24 cellular contexts compared by ENCODE assay signal in genomic region chr4:154348657-154349056, GRCh38.
DNase-seq lines count a peak whose midpoint lies in the region; ATAC-seq, FAIRE-seq and TF ChIP-seq lines count a peak whose summit lies in the region.
"Had no signal": no experiment of that assay in that cellular context is flagged by ENCODE, and none has a peak within 500 bp of the region (broad histone marks: within the 10 kb centered on the region; RNA-seq: fewer than 3 reads in every experiment).

No MANE protein-coding gene starts in this region.

- no peak overlapping the region for H4K5ac ChIP-seq in H1 (ENCODE audit: insufficient read length, low read depth, low read length)

- H3K27ac Mint-ChIP-seq in mesothelial cell of epicardium, result no peak overlapping the region
- H3K27ac Mint-ChIP-seq: activated B cell treated with CpG ODN at 0.5 μM for 24 hours; activated CD4-positive, alpha-beta memory T cell treated with anti-CD3 and anti-CD28 coated beads for 36 hours; CD14-positive monocyte; natural killer cell treated with Interleukin-12 subunit alpha and Interleukin-12 subunit beta and Interleukin-15 and Interleukin-18, amount 100 ng/mL, for 72 hours; T-helper 2 cell treated with Interferon-gamma antibody and Interleukin-4, amounts not matched to agents 5 μg/mL and 100 μg/mL, for 36 hours had no signal

- H3K9me2 ChIP-seq in OCI-LY7 (ENCODE audit: insufficient read depth, low read length), result no peaks in the 10 kb centered on the region

- no peaks in the 10 kb centered on the region for H3K79me1 ChIP-seq in H1 (ENCODE audit: low read depth, low read length)

- H3K27me3 Mint-ChIP-seq in mesothelial cell of epicardium (ENCODE audit: low read depth), result peaks cover 42% of the 10 kb centered on the region

- DNase-seq in AG09309 (ENCODE audit: low read depth), result no peak
- DNase-seq in OCI-LY7 (ENCODE audit: low spot score), result peak; percentile 1
- DNase-seq in H1 (ENCODE audit: low read depth in 1 of 2, low spot score in 2 of 2), result no peak
- DNase-seq in mesothelial cell of epicardium (ENCODE audit: low spot score in 2 of 2, unreplicated experiment in 2 of 2), result no peak
- DNase-seq in stimulated activated CD4-positive, alpha-beta T cell treated with anti-CD3 and anti-CD28 coated beads, Interleukin-12 subunit alpha, Interleukin-12 subunit beta, amount 100 ng/mL, for 4 hours, result no peak
- DNase-seq in HuH-7.5 (ENCODE audit: low spot score), result no peak
- DNase-seq: activated B cell treated with CpG ODN at 0.5 μM for 24 hours; activated CD4-positive, alpha-beta memory T cell treated with anti-CD3 and anti-CD28 coated beads for 36 hours; activated gamma-delta T cell treated with Interleukin-2 at 50 U/mL for 16 hours; head of caudate nucleus; NCI-H2081 treated with DMSO at 0.1 percent for 48 hours; NCI-H446; NK-92 treated with Interleukin-12 subunit alpha and Interleukin-12 subunit beta, amount 100 ng/mL, for 24 hours; ovary; right cardiac atrium; upper lobe of left lung had no signal

- H2BK12ac ChIP-seq in H1 (ENCODE audit: low read depth, low read length), result no peak overlapping the region

- no peak overlapping the region for H3K14ac ChIP-seq in H1 (ENCODE audit: insufficient read length)

- H3K36me3 ChIP-seq in OCI-LY7 (ENCODE audit: insufficient read depth, low read length), result no peaks in the 10 kb centered on the region
- H3K36me3 ChIP-seq in H1 (ENCODE audit: control insufficient read depth in 2 of 4, insufficient read depth in 4 of 4, low read length in 3 of 4), result no peaks in the 10 kb centered on the region
- H3K36me3 ChIP-seq: ovary, upper lobe of left lung had no signal

- H2BK120ac ChIP-seq in H1 (replicated peaks; ENCODE audit: low read depth, low read length), result no peak overlapping the region

- peak; percentile 10 for TF ChIP-seq CTCF in AG09309 (IDR thresholded peaks at IDR 0.05; ENCODE audit: control insufficient read depth, insufficient read depth, low read depth, low read length, missing control alignments)
- TF ChIP-seq CTCF in OCI-LY7 (conservative IDR thresholded peaks at IDR 0.05; ENCODE audit: low read length), result peak; percentile 44; the same call in 1 of the 2 replicates
- peak; percentile 16 to 45 (median 41) for TF ChIP-seq CTCF in H1 (IDR thresholded peaks at IDR 0.05; ENCODE audit: control extremely low read depth in 1 of 3, insufficient read depth in 1 of 3, low read depth in 1 of 3, low read length in 3 of 3)
- no peak for TF ChIP-seq CTCF in mesothelial cell of epicardium (IDR thresholded peaks at IDR 0.05; ENCODE audit: unreplicated experiment)

- TF ChIP-seq RAD21 in H1 (IDR thresholded peaks at IDR 0.05 in 1 of 2, conservative IDR thresholded peaks at IDR 0.05 in 1 of 2; ENCODE audit: low read depth in 2 of 2, low read length in 2 of 2), result peak; percentile 2 to 20; a peak in 1 of 4 replicates

- H3K9ac ChIP-seq in H1 (replicated peaks in 1 of 4; ENCODE audit: extremely low read depth in 1 of 4, low read depth in 3 of 4, low read length in 3 of 4), result no peak overlapping the region

- H2AFZ ChIP-seq in OCI-LY7 (ENCODE audit: low read length) (no peak overlapping the region), H1 (ENCODE audit: low read length) (no peak overlapping the region)

- ATAC-seq in GM18511 (IDR thresholded peaks at IDR 0.05; ENCODE audit: unreplicated experiment) (peak; percentile 52), HG03354 (IDR thresholded peaks at IDR 0.05; ENCODE audit: poor library complexity, severe bottlenecking, unreplicated experiment) (no peak)
- ATAC-seq: natural killer cell treated with Interleukin-12 subunit alpha and Interleukin-12 subunit beta and Interleukin-15 and Interleukin-18, amount 100 ng/mL, for 72 hours; right cardiac atrium; SK-N-SH treated with all-trans-retinoic acid at 6 μM for 48 hours had no signal

- TF ChIP-seq EP300 in H1 (IDR thresholded peaks at IDR 0.05; ENCODE audit: borderline replicate concordance in 1 of 2, low read depth in 2 of 2, low read length in 2 of 2), result no peak

- no TSS peak for BruUV-seq in OCI-LY7 (replicated peaks; lab: Mats Ljungman, UMichigan)

- no peak overlapping the region for H3K23ac ChIP-seq in H1 (ENCODE audit: insufficient read length)

- H3K79me2 ChIP-seq in OCI-LY7 (ENCODE audit: insufficient read depth, low read depth, low read length) (no peaks in the 10 kb centered on the region), H1 (ENCODE audit: control insufficient read depth in 1 of 2, insufficient read depth in 2 of 2, low read length in 2 of 2) (no peaks in the 10 kb centered on the region)

- CTCF ChIA-PET in OCI-LY7 (lab: Charles Lee; ENCODE audit: unreplicated experiment), result no interaction called here
- CTCF ChIA-PET in H1 (lab: Charles Lee; ENCODE audit: partially characterized antibody), result interaction anchor here (0.8 to 4.6 kb wide), 13 partner anchors 11 to 562 kb away, joined by 3 to 23 read pairs (median 6); no protein-coding TSS in a partner anchor

- no peak overlapping the region for H2BK15ac ChIP-seq in H1 (ENCODE audit: low read length)

- H3K27ac ChIP-seq in OCI-LY7 (ENCODE audit: low read depth, low read length, poor library complexity, severe bottlenecking), result no peak overlapping the region
- no peak overlapping the region for H3K27ac ChIP-seq in H1 (ENCODE audit: low read depth, low read length)
- H3K27ac ChIP-seq: ovary, RWPE1, upper lobe of left lung had no signal

- no peaks in the 10 kb centered on the region for H3K27me3 ChIP-seq in H1 (replicated peaks in 1 of 4; ENCODE audit: control insufficient read depth in 3 of 4, extremely low read depth in 1 of 4, insufficient read depth in 3 of 4, low read length in 3 of 4)
- H3K27me3 ChIP-seq: ovary, upper lobe of left lung had no signal

- no peaks in the 10 kb centered on the region for H3K9me3 ChIP-seq in OCI-LY7 (ENCODE audit: low read length)
- H3K9me3 ChIP-seq in H1 (ENCODE audit: insufficient read depth in 2 of 2, low read depth in 1 of 2, low read length in 1 of 2), result no peaks in the 10 kb centered on the region
- H3K9me3 ChIP-seq: ovary, upper lobe of left lung had no signal

- 80% methylated on average over 3 of the region's 3 CpGs; no CpG with 5 or more reads in 1 of the 2 experiments for WGBS in H1 (ENCODE audit: extremely low coverage in 1 of 2, insufficient coverage in 1 of 2, insufficient read length in 1 of 2, insufficient replicate concordance in 2 of 2, low coverage in 1 of 2, low lambda C conversion rate in 2 of 2, missing lambda C conversion rate in 1 of 2), 2 experiments

- H2AK5ac ChIP-seq in H1 (ENCODE audit: low read depth, low read length), result no peak overlapping the region

- peak; percentile 36 for FAIRE-seq in H1 (lab: Jason Lieb, UNC)
- FAIRE-seq: endometrium had no signal

- no peak overlapping the region for H2BK5ac ChIP-seq in H1 (ENCODE audit: low read depth, low read length)

- POLR2A ChIA-PET in OCI-LY7 (lab: Charles Lee), result no interaction called here
- POLR2A ChIA-PET in H1 (lab: Charles Lee; ENCODE audit: partially characterized antibody), result interaction anchor here (1.1 kb wide), 1 partner anchor 557 kb away, joined by 3 read pairs; no protein-coding TSS in a partner anchor

- H4K8ac ChIP-seq in H1 (ENCODE audit: extremely low read depth, insufficient read depth, low read length), result no peak overlapping the region

- no peak overlapping the region for H4K91ac ChIP-seq in H1 (replicated peaks; ENCODE audit: insufficient read length, low read length)

- no peak overlapping the region for H3K56ac ChIP-seq in H1 (replicated peaks; ENCODE audit: insufficient read length, low read depth, low read length)

- no peak overlapping the region for H3K4ac ChIP-seq in H1 (replicated peaks; ENCODE audit: insufficient read length, low read depth, low read length)

- no peaks in the 10 kb centered on the region for H3K4me1 Mint-ChIP-seq in mesothelial cell of epicardium
- H3K4me1 Mint-ChIP-seq: activated B cell treated with CpG ODN at 0.5 μM for 24 hours, CD14-positive monocyte had no signal

- H4K20me1 ChIP-seq in OCI-LY7 (ENCODE audit: insufficient read depth, low read length) (no peaks in the 10 kb centered on the region), H1 (replicated peaks in 1 of 2; ENCODE audit: control insufficient read depth in 1 of 2, insufficient read depth in 2 of 2, low read length in 2 of 2) (no peaks in the 10 kb centered on the region)

- TF ChIP-seq POLR2A in H1 (IDR thresholded peaks at IDR 0.05; ENCODE audit: control extremely low read depth in 1 of 2, low read depth in 2 of 2, low read length in 2 of 2), result no peak

- H2BK20ac ChIP-seq in H1 (ENCODE audit: low read length), result no peak overlapping the region

- H3K36me3 Mint-ChIP-seq in mesothelial cell of epicardium, result no peaks in the 10 kb centered on the region
- H3K36me3 Mint-ChIP-seq: activated CD4-positive, alpha-beta memory T cell treated with anti-CD3 and anti-CD28 coated beads for 36 hours; CD14-positive monocyte; natural killer cell treated with Interleukin-12 subunit alpha and Interleukin-12 subunit beta and Interleukin-15 and Interleukin-18, amount 100 ng/mL, for 72 hours had no signal

- H3K4me3 ChIP-seq in AG09309 (ENCODE audit: control insufficient read depth, low read depth, low read length) (no peak overlapping the region), OCI-LY7 (ENCODE audit: low read depth, low read length, poor library complexity, severe bottlenecking) (no peak overlapping the region), H1 (ENCODE audit: extremely low read depth in 1 of 4, insufficient read depth in 2 of 4, low read depth in 3 of 4, low read length in 4 of 4) (no peak overlapping the region)
- H3K4me3 ChIP-seq: ovary, upper lobe of left lung had no signal

- H3K9me3 Mint-ChIP-seq in mesothelial cell of epicardium, result peaks cover 1% of the 10 kb centered on the region
- H3K9me3 Mint-ChIP-seq: activated B cell treated with CpG ODN at 0.5 μM for 24 hours; activated CD4-positive, alpha-beta memory T cell treated with anti-CD3 and anti-CD28 coated beads for 36 hours; natural killer cell treated with Interleukin-12 subunit alpha and Interleukin-12 subunit beta and Interleukin-15 and Interleukin-18, amount 100 ng/mL, for 72 hours; T-helper 2 cell treated with Interferon-gamma antibody and Interleukin-4, amounts not matched to agents 5 μg/mL and 100 μg/mL, for 36 hours had no signal

- H3K4me2 ChIP-seq in OCI-LY7 (ENCODE audit: low read length) (no peak overlapping the region), H1 (ENCODE audit: insufficient read depth in 1 of 2, low read depth in 2 of 2, low read length in 2 of 2) (no peak overlapping the region)

- no peaks in the 10 kb centered on the region; the same call in 1 of the 2 replicates for H3K23me2 ChIP-seq in H1 (ENCODE audit: low read depth, low read length)

- H3K4me3 Mint-ChIP-seq in mesothelial cell of epicardium, result no peak overlapping the region
- H3K4me3 Mint-ChIP-seq: activated B cell treated with CpG ODN at 0.5 μM for 24 hours; activated CD4-positive, alpha-beta memory T cell treated with anti-CD3 and anti-CD28 coated beads for 36 hours; CD14-positive monocyte; natural killer cell treated with Interleukin-12 subunit alpha and Interleukin-12 subunit beta and Interleukin-15 and Interleukin-18, amount 100 ng/mL, for 72 hours; T-helper 2 cell treated with Interferon-gamma antibody and Interleukin-4, amounts not matched to agents 5 μg/mL and 100 μg/mL, for 36 hours had no signal

- H3K4me1 ChIP-seq in OCI-LY7 (ENCODE audit: insufficient read depth, low read length, poor library complexity, severe bottlenecking) (no peaks in the 10 kb centered on the region), H1 (replicated peaks in 1 of 4; ENCODE audit: control insufficient read depth in 3 of 4, insufficient read depth in 4 of 4, low read length in 3 of 4) (no peaks in the 10 kb centered on the region)
- H3K4me1 ChIP-seq: upper lobe of left lung had no signal

- intact Hi-C loops in OCI-LY7 (cut with micrococcal nuclease; ENCODE audit: unreplicated experiment), result no loop called here

- H3K18ac ChIP-seq in H1 (ENCODE audit: extremely low read depth, low read length), result no peak overlapping the region
